ENCODE assay signal across 6 cellular contexts in genomic region chr17:41237949-41238437, GRCh38. TPM values are rescaled to one million over a fixed set of nuclear protein-coding genes. Genes with fewer than 3 reads are reported as not detected.
"Had no signal": no experiment of that assay in that cellular context is flagged by ENCODE, and none has a peak within 500 bp of the region (broad histone marks: within the 10 kb centered on the region; RNA-seq: fewer than 3 reads in every experiment).

KRTAP9-8 (plus strand) TSS chr17:41237999; CDS start chr17:41238052, 53 bp downstream.

RNA-seq across cellular contexts. Expression of gene KRTAP9-8, which starts in this region (rescaled TPM):
- total RNA-seq: PC-9, Peyer's patch, Right ventricle myocardium superior, RPMI7951, SK-MEL-5, T-cell had no signal
